ENCODE assay signal across 16 cellular contexts in the genomic region with DNA sequence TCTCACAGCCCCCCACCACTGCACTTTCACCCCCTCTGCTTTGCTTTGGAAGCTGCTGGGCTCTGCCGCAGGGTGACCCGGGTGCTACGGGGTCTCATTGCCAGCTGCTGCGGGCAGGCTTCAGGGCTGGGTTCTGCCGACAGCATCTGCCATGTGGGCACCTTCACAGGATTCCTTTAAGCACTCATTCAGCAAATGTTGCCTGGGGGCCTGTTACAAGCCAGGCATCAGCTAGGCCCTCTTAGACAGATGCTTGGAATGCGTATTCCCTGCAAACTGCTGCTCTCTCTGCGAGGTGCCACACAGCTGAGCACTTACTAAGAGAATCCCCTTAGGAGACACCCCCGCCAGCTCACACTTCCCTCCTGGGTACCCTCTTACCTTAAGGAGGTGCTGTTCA. TPM values are rescaled to one million over a fixed set of nuclear protein-coding genes. Genes with fewer than 3 reads are reported as not detected.
DNase-seq lines count a peak whose midpoint lies in the region; ATAC-seq, FAIRE-seq and TF ChIP-seq lines count a peak whose summit lies in the region.
"Had no signal": no experiment of that assay in that cellular context is flagged by ENCODE, and none has a peak within 500 bp of the region (broad histone marks: within the 10 kb centered on the region; RNA-seq: fewer than 3 reads in every experiment).

No MANE protein-coding gene starts in this region.

- no peak for TF ChIP-seq CTCF in WTC11 (IDR thresholded peaks at IDR 0.05)
- TF ChIP-seq CTCF in neural progenitor cell (IDR thresholded peaks at IDR 0.05) = no peak

- no peak overlapping the region for H3K27ac ChIP-seq in neural progenitor cell
- H3K27ac ChIP-seq: thoracic aorta had no signal

- FAIRE-seq in RCC 7860 (lab: Jason Lieb, UNC) = no peak
- FAIRE-seq: HepG2 had no signal

- peaks cover 12% of the 10 kb centered on the region for H3K4me1 Mint-ChIP-seq in WTC11
- H3K4me1 Mint-ChIP-seq in neural progenitor cell = peaks cover 15% of the 10 kb centered on the region

- H3K4me2 ChIP-seq in neural progenitor cell = no peak overlapping the region

- no peak overlapping the region for H3K4me3 ChIP-seq in neural progenitor cell
- H3K4me3 ChIP-seq: thoracic aorta had no signal

- H3K27me3 ChIP-seq in neural progenitor cell = no peaks in the 10 kb centered on the region

- no peak overlapping the region for H2AFZ ChIP-seq in neural progenitor cell (replicated peaks)

- ATAC-seq in WTC11 (peak; percentile 12; the same call in 1 of the 2 replicates), HG03521 (IDR thresholded peaks at IDR 0.05; ENCODE audit: unreplicated experiment) (no peak)
- ATAC-seq: activated CD4-positive, alpha-beta T cell treated with anti-CD3 and anti-CD28 coated beads for 36 hours; HepG2 had no signal

- H3F3A ChIP-seq in neural progenitor cell (ENCODE audit: low read depth) = no peaks in the 10 kb centered on the region

- H3K4me3 Mint-ChIP-seq in WTC11 (no peak overlapping the region), neural progenitor cell (no peak overlapping the region)
- H3K4me3 Mint-ChIP-seq: activated CD4-positive, alpha-beta T cell treated with anti-CD3 and anti-CD28 coated beads for 36 hours had no signal

- H3K27me3 Mint-ChIP-seq in WTC11 (ENCODE audit: low read depth) = no peaks in the 10 kb centered on the region
- peaks cover 5% of the 10 kb centered on the region for H3K27me3 Mint-ChIP-seq in neural progenitor cell (ENCODE audit: insufficient read depth, low read depth)

- no peaks in the 10 kb centered on the region for H3K36me3 Mint-ChIP-seq in WTC11
- H3K36me3 Mint-ChIP-seq in neural progenitor cell = no peaks in the 10 kb centered on the region

- no peak overlapping the region for H3K27ac Mint-ChIP-seq in WTC11
- peak overlapping the region; percentile 66 for H3K27ac Mint-ChIP-seq in neural progenitor cell
- H3K27ac Mint-ChIP-seq: activated CD4-positive, alpha-beta T cell treated with anti-CD3 and anti-CD28 coated beads for 36 hours had no signal

- DNase-seq in EH (ENCODE audit: low read depth) (peak; percentile 74), M059J (ENCODE audit: low read depth) (peak; percentile 85), WTC11 (ENCODE audit: low spot score) (no peak), neural progenitor cell (ENCODE audit: low spot score) (no peak), RCC 7860 (ENCODE audit: low spot score) (no peak), middle frontal gyrus (ENCODE audit: extremely low spot score, low spot score) (no peak), amygdala (lab: John Stamatoyannopoulos, UW) (no peak)
- DNase-seq: activated CD4-positive, alpha-beta T cell treated with anti-CD3 and anti-CD28 coated beads for 36 hours; activated CD8-positive, alpha-beta memory T cell treated with anti-CD3 and anti-CD28 coated beads, Interleukin-2, amount 50 U/mL, for 48 hours; activated naive CD4-positive, alpha-beta T cell treated with Interleukin-2 at 50 U/mL for 16 hours; Calu3; dermis blood vessel endothelial cell; NCI-H2081 treated with DMSO at 0.1 percent for 48 hours had no signal

- POLR2A ChIA-PET in WTC11 (lab: Charles Lee) = no interaction called here

- no peaks in the 10 kb centered on the region for H3K9me3 ChIP-seq in neural progenitor cell (ENCODE audit: low read depth)
- H3K9me3 ChIP-seq: thoracic aorta had no signal

- CTCF ChIA-PET in WTC11 (lab: Charles Lee) = interaction anchor here (0.8 to 1.8 kb wide), 4 partner anchors 10 to 114 kb away, joined by 3 to 10 read pairs (median 6); no protein-coding TSS in a partner anchor

- H3K4me1 ChIP-seq in neural progenitor cell = peaks cover 13% of the 10 kb centered on the region

- H3K9ac ChIP-seq in neural progenitor cell = no peak overlapping the region

- H3K36me3 ChIP-seq in neural progenitor cell = no peaks in the 10 kb centered on the region

- no peaks in the 10 kb centered on the region for H4K20me1 ChIP-seq in neural progenitor cell (ENCODE audit: low read depth)

- no peaks in the 10 kb centered on the region for H3K9me3 Mint-ChIP-seq in WTC11
- H3K9me3 Mint-ChIP-seq in neural progenitor cell = no peaks in the 10 kb centered on the region

- H3K79me2 ChIP-seq in neural progenitor cell (ENCODE audit: low read depth) = no peaks in the 10 kb centered on the region

TF ChIP-seq in WTC11, 78 proteins besides CTCF, POLR2A, EP300 and RAD21:
- no peak for TF ChIP-seq ZNF416 (CRISPR knock-in tag; IDR thresholded peaks at IDR 0.05)
- no peak for TF ChIP-seq ZNF281 (CRISPR knock-in tag; IDR thresholded peaks at IDR 0.05)
- no peak for TF ChIP-seq NFATC4 (CRISPR knock-in tag; IDR thresholded peaks at IDR 0.05)

RNA-seq across cellular contexts. Expression of gene COL16A1, which starts 29.2 kb away (rescaled TPM):
- 2.0 and 4.0 TPM in 2 replicates for total RNA-seq in M059J (2014; rRNA removed; shearing (Covaris generic))
- total RNA-seq in WTC11 (2021) (8.8 to 11.0 TPM (median 9.6 TPM) in 3 replicates), neural progenitor cell (ENCODE audit: low replicate concordance) (0.22 and 7.0 TPM in 2 replicates)

RNA-seq across cellular contexts. Expression of gene PEF1, which starts 29.9 kb away (rescaled TPM):
- total RNA-seq in M059J (2014; rRNA removed; shearing (Covaris generic)) = 128 and 144 TPM in 2 replicates
- total RNA-seq in WTC11 (2021) = 33.7 to 37.0 TPM (median 35.5 TPM) in 3 replicates
- 30.7 and 47.7 TPM in 2 replicates for total RNA-seq in neural progenitor cell (ENCODE audit: low replicate concordance)

RNA-seq across cellular contexts. Expression of gene HCRTR1, which starts 57.1 kb away (rescaled TPM):
- not detected in 2 replicates for total RNA-seq in M059J (2014; rRNA removed; shearing (Covaris generic))
- 0.13 to 0.23 TPM (median 0.14 TPM) in 3 replicates for total RNA-seq in WTC11 (2021)
- total RNA-seq in neural progenitor cell (ENCODE audit: low replicate concordance) = 0.06 TPM in 1 of 2 replicates, not detected in the other
- total RNA-seq: activated CD4-positive, alpha-beta T cell treated with anti-CD3 and anti-CD28 coated beads for 36 hours; Calu3; HepG2; thoracic aorta had no signal

Comparison
In these comparisons a context has a peak if more than half of its experiments do, and no peak if none do; other contexts are left out.
1. DNase-seq: peak in EH (single experiment) and M059J (single experiment); none in WTC11 (single experiment), neural progenitor cell (single experiment), RCC 7860 (single experiment), middle frontal gyrus (single experiment) and amygdala (0 of 56).